Comparison of ENCODE assay signal across 24 cellular contexts in the genomic region with DNA sequence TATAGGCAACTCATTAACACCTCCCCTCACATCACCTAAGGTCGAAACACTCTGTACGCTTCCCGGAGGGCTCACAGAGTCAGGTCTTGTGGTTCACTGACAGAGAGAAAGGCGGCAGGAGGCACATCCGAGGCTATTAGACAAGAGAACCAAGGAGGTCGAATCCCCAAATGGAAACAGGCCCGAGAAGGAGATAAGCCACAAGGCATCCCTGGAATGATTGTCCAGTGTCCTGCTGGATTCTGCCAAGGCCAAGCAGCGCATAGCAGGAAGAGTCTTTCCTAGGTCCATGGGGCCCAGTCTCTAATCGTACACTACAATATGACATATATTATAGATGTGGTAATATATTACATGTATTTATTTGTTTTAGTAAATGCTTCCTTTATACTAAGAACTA.
"Had no signal": no experiment of that assay in that cellular context is flagged by ENCODE, and none has a peak within 500 bp of the region (broad histone marks: within the 10 kb centered on the region; RNA-seq: fewer than 3 reads in every experiment).

No MANE protein-coding gene starts in this region.

- H3K27ac ChIP-seq: neural progenitor cell, pancreas, prostate gland, stomach, thoracic aorta, thyroid gland, tibial nerve, upper lobe of left lung, uterus had no signal

- H3K27me3 ChIP-seq: neural progenitor cell, pancreas, stomach, thyroid gland, tibial nerve, upper lobe of left lung, uterus had no signal

- H3K9me3 ChIP-seq: pancreas, prostate gland, stomach, thoracic aorta, thyroid gland, tibial nerve, upper lobe of left lung, uterus had no signal

- H3K4me1 Mint-ChIP-seq: naive B cell; stimulated activated effector memory CD8-positive, alpha-beta T cell treated with anti-CD3 and anti-CD28 coated beads, Interleukin-12 subunit alpha, Interleukin-12 subunit beta, amount 100 ng/mL, for 72 hours had no signal

- H3K4me1 ChIP-seq: pancreas, prostate gland, stomach, thyroid gland, upper lobe of left lung, uterus had no signal

- FAIRE-seq: pancreas, small intestine had no signal

- H3K9me3 Mint-ChIP-seq: naive B cell; natural killer cell treated with Interleukin-12 subunit alpha and Interleukin-12 subunit beta and Interleukin-15 and Interleukin-18, amount 100 ng/mL, for 72 hours; stimulated activated effector memory CD8-positive, alpha-beta T cell treated with anti-CD3 and anti-CD28 coated beads, Interleukin-12 subunit alpha, Interleukin-12 subunit beta, amount 100 ng/mL, for 72 hours; stimulated activated naive CD8-positive, alpha-beta T cell treated with anti-CD3 and anti-CD28 coated beads, Interleukin-15, Interleukin-2, amounts not matched to agents 100 ng/mL and 50 ng/mL, for 24 hours had no signal

- DNase-seq: naive B cell; naive thymus-derived CD8-positive, alpha-beta T cell; occipital lobe; pancreas; right cardiac atrium; small intestine; stimulated activated CD4-positive, alpha-beta T cell treated with anti-CD3 and anti-CD28 coated beads, Interleukin-15, amount 100 ng/mL, for 24 hours; stimulated activated CD4-positive, alpha-beta T cell treated with anti-CD3 and anti-CD28 coated beads, Interleukin-2, amount 100 ng/mL, for 24 hours; stimulated activated CD4-positive, alpha-beta T cell treated with anti-CD3 and anti-CD28 coated beads, Interleukin-2, amount 100 ng/mL, for 48 hours; stimulated activated CD4-positive, alpha-beta T cell treated with anti-CD3 and anti-CD28 coated beads, Interleukin-4, amount 100 ng/mL, for 24 hours; stimulated activated naive B cell treated with anti-CD40 and anti-IgM and Interleukin-4, amounts not matched to agents 10 μg/mL and 1 μg/mL and 100 μg/mL, for 72 hours; stimulated activated naive CD4-positive, alpha-beta T cell treated with Interleukin-2 at 50 U/mL for 16 hours; stomach; thyroid gland; upper lobe of left lung; uterus had no signal

- H3K9ac ChIP-seq: neural progenitor cell had no signal

- H3K27ac Mint-ChIP-seq: naive thymus-derived CD8-positive, alpha-beta T cell; natural killer cell treated with Interleukin-12 subunit alpha and Interleukin-12 subunit beta and Interleukin-15 and Interleukin-18, amount 100 ng/mL, for 72 hours; neural progenitor cell; stimulated activated effector memory CD8-positive, alpha-beta T cell treated with anti-CD3 and anti-CD28 coated beads, Interleukin-12 subunit alpha, Interleukin-12 subunit beta, amount 100 ng/mL, for 72 hours; stimulated activated naive B cell treated with anti-CD40 and anti-IgM and Interleukin-4, amounts not matched to agents 10 μg/mL and 1 μg/mL and 100 μg/mL, for 72 hours; stimulated activated naive CD8-positive, alpha-beta T cell treated with anti-CD3 and anti-CD28 coated beads, Interleukin-15, Interleukin-2, amounts not matched to agents 100 ng/mL and 50 ng/mL, for 24 hours had no signal

- H3K36me3 ChIP-seq: neural progenitor cell, pancreas, prostate gland, stomach, thoracic aorta, thyroid gland, tibial nerve, upper lobe of left lung, uterus had no signal

- H2AFZ ChIP-seq: neural progenitor cell had no signal

- H3K4me3 Mint-ChIP-seq: naive B cell; naive thymus-derived CD8-positive, alpha-beta T cell; natural killer cell treated with Interleukin-12 subunit alpha and Interleukin-12 subunit beta and Interleukin-15 and Interleukin-18, amount 100 ng/mL, for 72 hours; neural progenitor cell; stimulated activated effector memory CD8-positive, alpha-beta T cell treated with anti-CD3 and anti-CD28 coated beads, Interleukin-12 subunit alpha, Interleukin-12 subunit beta, amount 100 ng/mL, for 72 hours; stimulated activated naive B cell treated with anti-CD40 and anti-IgM and Interleukin-4, amounts not matched to agents 10 μg/mL and 1 μg/mL and 100 μg/mL, for 72 hours; stimulated activated naive CD8-positive, alpha-beta T cell treated with anti-CD3 and anti-CD28 coated beads, Interleukin-15, Interleukin-2, amounts not matched to agents 100 ng/mL and 50 ng/mL, for 24 hours had no signal

- ATAC-seq: naive thymus-derived CD8-positive, alpha-beta T cell; natural killer cell treated with Interleukin-12 subunit alpha and Interleukin-12 subunit beta and Interleukin-15 and Interleukin-18, amount 100 ng/mL, for 72 hours; right cardiac atrium; sciatic nerve; stimulated activated effector memory CD8-positive, alpha-beta T cell treated with anti-CD3 and anti-CD28 coated beads, Interleukin-12 subunit alpha, Interleukin-12 subunit beta, amount 100 ng/mL, for 72 hours; stimulated activated naive B cell treated with anti-CD40 and anti-IgM and Interleukin-4, amounts not matched to agents 10 μg/mL and 1 μg/mL and 100 μg/mL, for 72 hours had no signal

- H3K36me3 Mint-ChIP-seq: naive B cell; naive thymus-derived CD8-positive, alpha-beta T cell; natural killer cell treated with Interleukin-12 subunit alpha and Interleukin-12 subunit beta and Interleukin-15 and Interleukin-18, amount 100 ng/mL, for 72 hours; stimulated activated effector memory CD8-positive, alpha-beta T cell treated with anti-CD3 and anti-CD28 coated beads, Interleukin-12 subunit alpha, Interleukin-12 subunit beta, amount 100 ng/mL, for 72 hours had no signal

- H3K4me2 ChIP-seq: neural progenitor cell had no signal

- H3K4me3 ChIP-seq: neural progenitor cell, pancreas, prostate gland, stomach, thoracic aorta, thyroid gland, tibial nerve, upper lobe of left lung, uterus had no signal
